Comparison of ENCODE assay signal across 8 cellular contexts in the genomic region with DNA sequence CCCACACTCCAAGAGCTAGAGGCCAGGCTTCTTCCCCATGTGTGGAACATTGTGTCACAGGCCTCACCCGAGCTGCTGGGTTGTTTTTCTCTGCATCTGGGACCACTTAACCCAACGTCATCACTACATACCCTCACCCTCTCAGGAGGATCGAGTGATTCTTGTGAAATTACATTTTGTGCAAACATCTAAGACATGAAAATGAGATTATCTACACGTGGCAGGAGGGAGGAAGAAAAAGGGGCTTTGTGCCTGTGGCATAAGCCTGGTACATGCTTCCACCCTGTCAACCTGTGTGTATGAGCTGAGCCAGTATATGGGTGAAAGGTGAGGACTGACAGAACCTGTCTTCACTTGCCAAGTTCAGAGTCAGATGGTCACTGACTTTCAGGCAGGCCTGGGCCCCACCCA. TPM values are rescaled to one million over a fixed set of nuclear protein-coding genes. Genes with fewer than 3 reads are reported as not detected.
A peak's percentile ranks its signal among the peaks of the same experiment; 100 is the strongest.
DNase-seq lines count a peak whose midpoint lies in the region; ATAC-seq and TF ChIP-seq lines count a peak whose summit lies in the region.

No MANE protein-coding gene starts in this region.

- H3K4me3 Mint-ChIP-seq in CD4-positive, CD25-positive, alpha-beta regulatory T cell: peak overlapping the region; percentile 97 to 98 (median 98)
- H3K4me3 Mint-ChIP-seq in neural crest cell: peak overlapping the region; percentile 92

- peak overlapping the region; percentile 94 for H3K27ac ChIP-seq in CD4-positive, CD25-positive, alpha-beta regulatory T cell (ENCODE audit: insufficient read depth, low read length, poor library complexity, severe bottlenecking)
- no peak overlapping the region for H3K27ac ChIP-seq in PC-3 (ENCODE audit: low read length)
- peak overlapping the region in 17 of 59 donors; percentile 6 to 97 (median 93) for H3K27ac ChIP-seq in dorsolateral prefrontal cortex

- peaks cover 0 to under 1% (median 0%) of the 10 kb centered on the region in 7 donors for H3K9me3 Mint-ChIP-seq in CD4-positive, CD25-positive, alpha-beta regulatory T cell
- no peaks in the 10 kb centered on the region for H3K9me3 Mint-ChIP-seq in neural crest cell

- no TSS peak for BruUV-seq in PC-3 (replicated peaks; lab: Mats Ljungman, UMichigan)

- H3K79me2 ChIP-seq in PC-3 (ENCODE audit: low read length): peaks cover 16% of the 10 kb centered on the region

- DNase-seq in CD4-positive, CD25-positive, alpha-beta regulatory T cell: peak in 1 of 3 donors; percentile 13
- no peak for DNase-seq in PC-3
- no peak for DNase-seq in neural crest cell (ENCODE audit: low read depth, low spot score)
- no peak for DNase-seq in dorsolateral prefrontal cortex
- no peak for DNase-seq in stimulated activated CD4-positive, alpha-beta T cell treated with anti-CD3 and anti-CD28 coated beads, Interleukin-2, amount 100 ng/mL, for 48 hours

- no peak overlapping the region for H2AFZ ChIP-seq in PC-3 (ENCODE audit: low read length)

- ATAC-seq in CD4-positive, CD25-positive, alpha-beta regulatory T cell (ENCODE audit: low read depth in 2 of 2): no peak
- ATAC-seq in PC-3 (no peak), esophagus mucosa (peak; percentile 88), GM21360 (IDR thresholded peaks at IDR 0.05; ENCODE audit: unreplicated experiment) (no peak), HG02759 (IDR thresholded peaks at IDR 0.05; ENCODE audit: unreplicated experiment) (no peak)

- H3K36me3 ChIP-seq in CD4-positive, CD25-positive, alpha-beta regulatory T cell (ENCODE audit: control insufficient read depth, insufficient read depth, low read length): peaks cover 25% of the 10 kb centered on the region
- peaks cover 2% of the 10 kb centered on the region; the same call in 1 of the 2 replicates for H3K36me3 ChIP-seq in PC-3 (ENCODE audit: low read depth, low read length)

- H3K9ac ChIP-seq in PC-3 (ENCODE audit: low read length): no peak overlapping the region

- peaks cover 26% of the 10 kb centered on the region for H3K4me1 ChIP-seq in CD4-positive, CD25-positive, alpha-beta regulatory T cell (ENCODE audit: control insufficient read depth, insufficient read depth, low read length, poor library complexity, severe bottlenecking)
- peaks cover 23% of the 10 kb centered on the region for H3K4me1 ChIP-seq in PC-3 (ENCODE audit: insufficient read depth, low read length)

- peak overlapping the region; percentile 96 for H3K4me2 ChIP-seq in PC-3 (ENCODE audit: low read length)

- TF ChIP-seq CTCF in PC-3 (conservative IDR thresholded peaks at IDR 0.05; ENCODE audit: low read depth, low read length): no peak
- TF ChIP-seq CTCF in neural crest cell (conservative IDR thresholded peaks at IDR 0.05): no peak
- TF ChIP-seq CTCF in dorsolateral prefrontal cortex (IDR thresholded peaks at IDR 0.05 in 54 of 56, conservative IDR thresholded peaks at IDR 0.05 in 2 of 56; ENCODE audit: low read depth in 1 of 56, partially characterized antibody in 56 of 56): no peak

- H3F3A ChIP-seq in PC-3 (ENCODE audit: low read length, unreplicated experiment): no peaks in the 10 kb centered on the region

- no peaks in the 10 kb centered on the region for H4K20me1 ChIP-seq in PC-3 (ENCODE audit: low read length)

- no peaks in the 10 kb centered on the region for H3K27me3 ChIP-seq in CD4-positive, CD25-positive, alpha-beta regulatory T cell (ENCODE audit: control insufficient read depth, insufficient read depth, low read length)
- H3K27me3 ChIP-seq in PC-3 (ENCODE audit: low read length) (no peaks in the 10 kb centered on the region), dorsolateral prefrontal cortex (no peaks in the 10 kb centered on the region)

- no peaks in the 10 kb centered on the region for H3K27me3 Mint-ChIP-seq in CD4-positive, CD25-positive, alpha-beta regulatory T cell
- H3K27me3 Mint-ChIP-seq in neural crest cell (ENCODE audit: low read depth): no peaks in the 10 kb centered on the region

- CTCF ChIA-PET in PC-3 (lab: Charles Lee): interaction anchor here (0.6 kb wide), 1 partner anchor 356 kb away, joined by 3 read pairs; no protein-coding TSS in a partner anchor

- no peaks in the 10 kb centered on the region for H3K9me3 ChIP-seq in CD4-positive, CD25-positive, alpha-beta regulatory T cell (ENCODE audit: control insufficient read depth in 2 of 2, low read length in 2 of 2)
- H3K9me3 ChIP-seq in PC-3 (ENCODE audit: low read length): no peaks in the 10 kb centered on the region

- POLR2A ChIA-PET in PC-3 (lab: Charles Lee; ENCODE audit: unreplicated experiment): no interaction called here

- peak overlapping the region; percentile 99 to 100 (median 100) for H3K27ac Mint-ChIP-seq in CD4-positive, CD25-positive, alpha-beta regulatory T cell
- H3K27ac Mint-ChIP-seq in neural crest cell (ENCODE audit: unreplicated experiment): peak overlapping the region; percentile 16

- peak overlapping the region; percentile 94 for H3K4me3 ChIP-seq in CD4-positive, CD25-positive, alpha-beta regulatory T cell (ENCODE audit: low read depth, low read length)
- H3K4me3 ChIP-seq in PC-3 (ENCODE audit: low read length) (peak overlapping the region; percentile 91), dorsolateral prefrontal cortex (peak overlapping the region in 18 of 59 donors; percentile 6 to 100 (median 96))

- H3K9me2 ChIP-seq in PC-3 (replicated peaks; ENCODE audit: low read length): no peaks in the 10 kb centered on the region

- peaks cover 39% of the 10 kb centered on the region for H3K36me3 Mint-ChIP-seq in CD4-positive, CD25-positive, alpha-beta regulatory T cell
- H3K36me3 Mint-ChIP-seq in neural crest cell (ENCODE audit: low read depth): peaks cover 16% of the 10 kb centered on the region

- intact Hi-C loops in PC-3 (cut with micrococcal nuclease): no loop called here
- intact Hi-C loops in dorsolateral prefrontal cortex (cut with DNase I): loop anchor here in 1 of 2 donors (5.0 to 10.0 kb wide), 2 partner anchors 39 to 273 kb away; partner anchors contain the start of genes ECHDC2, MAGOH and SCP2

- peaks cover 25 to 58% (median 42%) of the 10 kb centered on the region in 4 donors for H3K4me1 Mint-ChIP-seq in CD4-positive, CD25-positive, alpha-beta regulatory T cell
- H3K4me1 Mint-ChIP-seq in neural crest cell: peaks cover 26% of the 10 kb centered on the region

RNA-seq across cellular contexts. Expression of gene CPT2, which starts 1.6 kb away (rescaled TPM):
- total RNA-seq in CD4-positive, CD25-positive, alpha-beta regulatory T cell: 11.6 TPM
- 10 to 100 TPM; 27.4 to 35.3 (median 33.5) TPM for polyA plus RNA-seq in CD4-positive, CD25-positive, alpha-beta regulatory T cell
- total RNA-seq in PC-3 (2014; rRNA removed) (19.6 and 27.1 TPM in 2 replicates), esophagus mucosa (23.9 TPM), neural crest cell (22.9 and 24.7 TPM in 2 replicates), dorsolateral prefrontal cortex (10 to 100 TPM in 72 of 120 experiments, 1 to 10 TPM in 48; 4.3 to 20.0 (median 10.7) TPM)

RNA-seq across cellular contexts. Expression of gene CZIB, which starts 22.2 kb away (rescaled TPM):
- 33.5 TPM for total RNA-seq in CD4-positive, CD25-positive, alpha-beta regulatory T cell
- polyA plus RNA-seq in CD4-positive, CD25-positive, alpha-beta regulatory T cell: 10 to 100 TPM; 59.6 to 68.2 (median 61.4) TPM
- total RNA-seq in PC-3 (2014; rRNA removed) (44.1 and 47.7 TPM in 2 replicates), esophagus mucosa (28.0 TPM), neural crest cell (82.2 and 84.1 TPM in 2 replicates), dorsolateral prefrontal cortex (10 to 100 TPM; 49.0 to 99.7 (median 72.4) TPM)

RNA-seq across cellular contexts. Expression of gene MAGOH, which starts 40.1 kb away (rescaled TPM):
- total RNA-seq in CD4-positive, CD25-positive, alpha-beta regulatory T cell: 58.1 TPM
- polyA plus RNA-seq in CD4-positive, CD25-positive, alpha-beta regulatory T cell: 100 to 1,000 TPM in 1 of 4 donors, 10 to 100 TPM in 3; 89.8 to 102 (median 95.6) TPM
- total RNA-seq in PC-3 (2014; rRNA removed): 48.9 and 53.1 TPM in 2 replicates
- 30.0 TPM for total RNA-seq in esophagus mucosa
- 76.6 and 78.9 TPM in 2 replicates for total RNA-seq in neural crest cell
- total RNA-seq in dorsolateral prefrontal cortex: 10 to 100 TPM; 14.8 to 34.2 (median 24.6) TPM

RNA-seq across cellular contexts. Expression of gene SLC1A7, which starts 55.8 kb away (rescaled TPM):
- total RNA-seq in CD4-positive, CD25-positive, alpha-beta regulatory T cell: not detected
- polyA plus RNA-seq in CD4-positive, CD25-positive, alpha-beta regulatory T cell: not detected
- total RNA-seq in PC-3 (2014; rRNA removed): 0.23 and 0.26 TPM in 2 replicates
- not detected for total RNA-seq in esophagus mucosa
- total RNA-seq in neural crest cell: not detected in 2 replicates
- total RNA-seq in dorsolateral prefrontal cortex: 10 to 100 TPM in 2 of 120 experiments, 1 to 10 TPM in 51, under 1 TPM in 36, not detected in 31; 0.16 to 18.5 (median 1.2) TPM
